Comparison of ENCODE assay signal across 9 cellular contexts in genomic region chr18:286515-287310, GRCh38. TPM values are rescaled to one million over a fixed set of nuclear protein-coding genes. Genes with fewer than 3 reads are reported as not detected.
DNase-seq lines count a peak whose midpoint lies in the region; ATAC-seq, FAIRE-seq and TF ChIP-seq lines count a peak whose summit lies in the region.
"Had no signal": no experiment of that assay in that cellular context is flagged by ENCODE, and none has a peak within 500 bp of the region (broad histone marks: within the 10 kb centered on the region; RNA-seq: fewer than 3 reads in every experiment).

No MANE protein-coding gene starts in this region.

- DNase-seq in Caki2 (ENCODE audit: low read depth) (peak; percentile 12), bronchial epithelial cell (ENCODE audit: low read depth) (peak; percentile 4), myocyte (ENCODE audit: low read depth) (peak; percentile 51), NCI-H1048 (lab: John Stamatoyannopoulos, UW) (no peak), NCI-H2029 (lab: John Stamatoyannopoulos, UW) (no peak)
- DNase-seq: activated CD4-positive, alpha-beta T cell treated with anti-CD3 and anti-CD28 coated beads for 48 hours had no signal

- FAIRE-seq in bronchial epithelial cell (lab: Jason Lieb, UNC): no peak

- H3K27me3 ChIP-seq in Loucy (ENCODE audit: insufficient read depth, low read length, poor library complexity, severe bottlenecking) (no peaks in the 10 kb centered on the region), bronchial epithelial cell (ENCODE audit: control insufficient read depth, insufficient read depth, low read length) (no peaks in the 10 kb centered on the region)

- no peak overlapping the region for H3K9ac ChIP-seq in Loucy (ENCODE audit: low read depth, low read length, poor library complexity, severe bottlenecking)

- H3K4me3 ChIP-seq in Loucy (ENCODE audit: low read length, poor library complexity, severe bottlenecking): no peak overlapping the region
- no peak overlapping the region for H3K4me3 ChIP-seq in bronchial epithelial cell (ENCODE audit: low read depth, low read length)

- no peaks in the 10 kb centered on the region for H3K79me2 ChIP-seq in Loucy (ENCODE audit: insufficient read depth, low read length)

- H3F3A ChIP-seq in Loucy (ENCODE audit: low read depth): no peaks in the 10 kb centered on the region

- H3K36me3 ChIP-seq in Loucy (ENCODE audit: insufficient read depth, low read length) (no peaks in the 10 kb centered on the region), bronchial epithelial cell (ENCODE audit: control insufficient read depth, insufficient read depth, low read length) (no peaks in the 10 kb centered on the region)

- no peak overlapping the region for H2AFZ ChIP-seq in Loucy (ENCODE audit: low read length)

- H3K4me2 ChIP-seq in Loucy (ENCODE audit: low read depth, low read length, poor library complexity, severe bottlenecking): no peak overlapping the region

- H3K4me1 ChIP-seq in Loucy (ENCODE audit: insufficient read depth, low read length, poor library complexity, severe bottlenecking): no peaks in the 10 kb centered on the region

- in situ Hi-C loops in Caki2 (cut with HindIII; ENCODE audit: low pct_unique_long_range_greater_than_20kb, low sequenced_read_pairs): no loop called here

- no peak for ATAC-seq in activated CD4-positive, CD25-positive, alpha-beta regulatory T cell treated with anti-CD3 and anti-CD28 coated beads, Interleukin-2, amount 50 U/mL, for 24 hours
- no peak for ATAC-seq in HG02678 (IDR thresholded peaks at IDR 0.05; ENCODE audit: unreplicated experiment)

- H3K9me3 ChIP-seq in Loucy (ENCODE audit: insufficient read depth, low read depth, low read length): no peaks in the 10 kb centered on the region

- no peaks in the 10 kb centered on the region for H3K9me2 ChIP-seq in Loucy (replicated peaks; ENCODE audit: low read depth, low read length)

- TF ChIP-seq CTCF in Loucy (conservative IDR thresholded peaks at IDR 0.05; ENCODE audit: low read length): peak; percentile 48
- TF ChIP-seq CTCF in bronchial epithelial cell (IDR thresholded peaks at IDR 0.05; ENCODE audit: insufficient read depth, low read length, severe bottlenecking): no peak

- H4K20me1 ChIP-seq in Loucy (ENCODE audit: insufficient read depth, low read length, poor library complexity, severe bottlenecking): no peaks in the 10 kb centered on the region

RNA-seq across cellular contexts. Expression of gene THOC1, which starts 18.9 kb away (rescaled TPM):
- 19.4 and 21.0 TPM in 2 replicates for total RNA-seq in Caki2 (2014; rRNA removed; shearing (Covaris generic); ENCODE audit: low replicate concordance)
- total RNA-seq in bronchial epithelial cell: 32.1 and 35.7 TPM in 2 replicates
- 34.8 and 36.4 TPM in 2 replicates for total RNA-seq in myocyte
- 13.9 TPM for polyA plus RNA-seq in myocyte (2012)

Comparison
In these comparisons a context has a peak if more than half of its experiments do, and no peak if none do; other contexts are left out.
1. DNase-seq: peak in Caki2 (single experiment), bronchial epithelial cell (single experiment) and myocyte (single experiment); none in NCI-H1048 (single experiment) and NCI-H2029 (single experiment).